ENCODE assay signal across 1 cellular context in the genomic region with DNA sequence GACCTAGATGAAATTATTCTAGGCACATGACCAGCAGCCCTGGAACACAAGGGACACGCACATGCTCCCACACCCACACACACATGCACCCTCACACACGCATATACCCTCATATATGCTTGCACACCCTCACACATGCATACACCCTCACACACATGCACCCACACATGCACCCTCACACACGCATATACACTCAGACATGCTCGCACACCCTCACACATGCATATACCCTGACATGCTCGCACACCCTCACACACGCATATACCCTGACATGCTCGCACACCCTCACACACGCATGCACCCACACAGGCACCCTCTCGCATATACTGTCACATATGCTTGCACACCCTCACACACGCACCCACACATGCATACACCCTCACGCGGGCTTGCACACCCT.
TF ChIP-seq lines count a peak whose summit lies in the region.

No MANE protein-coding gene starts in this region.

TF ChIP-seq in GM12878, 131 proteins besides CTCF, POLR2A, EP300 and RAD21 (continued from another document):
- no peak for TF ChIP-seq ZNF592 (IDR thresholded peaks at IDR 0.05)
- TF ChIP-seq TCF3 (IDR thresholded peaks at IDR 0.05; ENCODE audit: borderline replicate concordance, insufficient read depth, low read depth, low read length): 0 out of 2 replicates have a peak, but pooled peaks have one; percentile 4
- no peak for TF ChIP-seq ASH2L (IDR thresholded peaks at IDR 0.05; ENCODE audit: borderline replicate concordance, low read depth)
- no peak for TF ChIP-seq ZNF384 (IDR thresholded peaks at IDR 0.05; ENCODE audit: borderline replicate concordance, low read depth, low read length)
- TF ChIP-seq SREBF1 (IDR thresholded peaks at IDR 0.05; ENCODE audit: low read length): no peak
- no peak for TF ChIP-seq CBX3 (IDR thresholded peaks at IDR 0.05; ENCODE audit: borderline replicate concordance, low read depth)
- no peak for TF ChIP-seq RUNX3 (IDR thresholded peaks at IDR 0.05; ENCODE audit: low read length)
- TF ChIP-seq, protein P1, sequence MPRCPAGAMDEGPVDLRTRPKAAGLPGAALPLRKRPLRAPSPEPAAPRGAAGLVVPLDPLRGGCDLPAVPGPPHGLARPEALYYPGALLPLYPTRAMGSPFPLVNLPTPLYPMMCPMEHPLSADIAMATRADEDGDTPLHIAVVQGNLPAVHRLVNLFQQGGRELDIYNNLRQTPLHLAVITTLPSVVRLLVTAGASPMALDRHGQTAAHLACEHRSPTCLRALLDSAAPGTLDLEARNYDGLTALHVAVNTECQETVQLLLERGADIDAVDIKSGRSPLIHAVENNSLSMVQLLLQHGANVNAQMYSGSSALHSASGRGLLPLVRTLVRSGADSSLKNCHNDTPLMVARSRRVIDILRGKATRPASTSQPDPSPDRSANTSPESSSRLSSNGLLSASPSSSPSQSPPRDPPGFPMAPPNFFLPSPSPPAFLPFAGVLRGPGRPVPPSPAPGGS (IDR thresholded peaks at IDR 0.05; ENCODE audit: borderline replicate concordance, insufficient read depth, low read depth, low read length, poor library complexity, severe bottlenecking): peak; percentile 95
- no peak for TF ChIP-seq CEBPZ (IDR thresholded peaks at IDR 0.05; ENCODE audit: low read depth, low read length)
- no peak for TF ChIP-seq STAT3 (IDR thresholded peaks at IDR 0.05; ENCODE audit: low read depth, low read length)
TF ChIP-seq in GM12878: peak in this region for 2.
